Comparison of ENCODE assay signal across 19 cellular contexts in genomic region chr14:23277928-23278327, GRCh38. TPM values are rescaled to one million over a fixed set of nuclear protein-coding genes. Genes with fewer than 3 reads are reported as not detected.
"Had no signal": no experiment of that assay in that cellular context is flagged by ENCODE, and none has a peak within 500 bp of the region (broad histone marks: within the 10 kb centered on the region; RNA-seq: fewer than 3 reads in every experiment).

No MANE protein-coding gene starts in this region.

RNA-seq across cellular contexts. Expression of gene RNF212B, which starts 40.2 kb away (rescaled TPM):
- total RNA-seq: kidney, left colon, left lung, lower lobe of right lung, mammary epithelial cell, natural killer cell, occipital lobe, osteocyte, posterior vena cava, psoas muscle, sigmoid colon, skeletal muscle tissue, smooth muscle cell, stomach, transverse colon, upper lobe of left lung, urinary bladder, vagina had no signal
- polyA plus RNA-seq: immature natural killer cell, psoas muscle, sigmoid colon, smooth muscle cell had no signal
